32 cellular contexts compared by ENCODE assay signal in the genomic region with DNA sequence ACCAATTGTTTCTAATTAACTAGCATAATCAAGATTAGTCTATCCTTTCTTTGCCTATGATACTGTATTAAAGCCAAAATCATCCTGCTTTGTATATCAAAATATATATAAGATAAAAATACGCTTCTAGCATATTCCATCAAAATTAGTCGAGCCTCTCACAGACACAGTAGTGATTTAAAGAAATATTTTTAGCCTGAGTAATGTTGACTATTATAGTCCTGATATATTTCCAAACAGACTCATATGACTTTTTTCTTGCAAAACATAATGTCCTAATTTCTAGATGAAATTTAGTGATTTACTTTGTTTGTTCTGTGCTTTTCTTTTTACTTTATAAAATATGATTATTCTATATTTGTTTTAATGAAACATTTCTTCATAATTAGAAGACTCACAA. TPM values are rescaled to one million over a fixed set of nuclear protein-coding genes. Genes with fewer than 3 reads are reported as not detected.
DNase-seq lines count a peak whose midpoint lies in the region; ATAC-seq, FAIRE-seq and TF ChIP-seq lines count a peak whose summit lies in the region.
"Had no signal": no experiment of that assay in that cellular context is flagged by ENCODE, and none has a peak within 500 bp of the region (broad histone marks: within the 10 kb centered on the region; RNA-seq: fewer than 3 reads in every experiment).

No MANE protein-coding gene starts in this region.

- H4K5ac ChIP-seq in IMR-90 (ENCODE audit: low read depth, low read length): no peak overlapping the region

- POLR2A ChIA-PET in IMR-90 (lab: Charles Lee; ENCODE audit: unreplicated experiment): no interaction called here

- H3K56ac ChIP-seq in IMR-90 (ENCODE audit: extremely low read depth, insufficient read depth, low read length): no peak overlapping the region

- TF ChIP-seq POLR2A in IMR-90 (IDR thresholded peaks at IDR 0.05; ENCODE audit: low read depth, low read length) (no peak), esophagus muscularis mucosa (IDR thresholded peaks at IDR 0.05; ENCODE audit: low read depth) (no peak)

- no peak overlapping the region for H3K9ac ChIP-seq in IMR-90 (ENCODE audit: low read depth, low read length)
- H3K9ac ChIP-seq in kidney (ENCODE audit: low read length in 2 of 2): no peak overlapping the region
- H3K9ac ChIP-seq: neural progenitor cell, parathyroid adenoma had no signal

- no peak overlapping the region for H3K4me2 ChIP-seq in IMR-90 (ENCODE audit: low read depth, low read length)
- H3K4me2 ChIP-seq: neural progenitor cell had no signal

- H3K27ac Mint-ChIP-seq in chondrocyte (ENCODE audit: unreplicated experiment): no peak overlapping the region
- H3K27ac Mint-ChIP-seq: activated naive CD4-positive, alpha-beta T cell treated with anti-CD3 and anti-CD28 coated beads, Interleukin-2, amount 50 U/mL, for 72 hours; neural progenitor cell had no signal

- TF ChIP-seq RAD21 in IMR-90 (IDR thresholded peaks at IDR 0.05; ENCODE audit: low read length): no peak

- no peaks in the 10 kb centered on the region for H4K20me1 ChIP-seq in IMR-90 (ENCODE audit: insufficient read depth, low read length)

- no peaks in the 10 kb centered on the region for H3K27me3 Mint-ChIP-seq in chondrocyte (ENCODE audit: low read depth)

- no peak overlapping the region for H3K14ac ChIP-seq in IMR-90 (replicated peaks; ENCODE audit: low read depth, low read length)

- no peak overlapping the region for H3K4me3 ChIP-seq in IMR-90 (ENCODE audit: insufficient read depth, low read depth, low read length)
- H3K4me3 ChIP-seq in esophagus muscularis mucosa: no peak overlapping the region
- no peak overlapping the region for H3K4me3 ChIP-seq in kidney (ENCODE audit: low read length in 2 of 2)
- no peak overlapping the region for H3K4me3 ChIP-seq in ascending aorta
- H3K4me3 ChIP-seq: K562, left ventricle myocardium inferior, neural progenitor cell, spleen, stomach, tibial artery had no signal

- H2BK120ac ChIP-seq in IMR-90 (ENCODE audit: low read depth, low read length): no peak overlapping the region

- CTCF ChIA-PET in IMR-90 (lab: Yijun Ruan, JAX): interaction anchor here (1.2 kb wide), 1 partner anchor 59 kb away, joined by 4 read pairs; no protein-coding TSS in a partner anchor

- ATAC-seq in IMR-90 (ENCODE audit: low read depth) (no peak), GM19397 (IDR thresholded peaks at IDR 0.05; ENCODE audit: unreplicated experiment) (no peak), GM21825 (IDR thresholded peaks at IDR 0.05; ENCODE audit: unreplicated experiment) (no peak)
- ATAC-seq: activated naive CD4-positive, alpha-beta T cell treated with anti-CD3 and anti-CD28 coated beads, Interleukin-2, amount 50 U/mL, for 72 hours; esophagus mucosa; K562 had no signal

- TF ChIP-seq CTCF in IMR-90 (conservative IDR thresholded peaks at IDR 0.05; ENCODE audit: low read depth, low read length) (no peak), esophagus muscularis mucosa (IDR thresholded peaks at IDR 0.05) (no peak), kidney (IDR thresholded peaks at IDR 0.05; ENCODE audit: borderline replicate concordance, extremely low read depth, insufficient read depth) (no peak), chondrocyte (IDR thresholded peaks at IDR 0.05) (no peak), ascending aorta (IDR thresholded peaks at IDR 0.05) (no peak)

- peak overlapping the region; percentile 86 for H2BK5ac ChIP-seq in IMR-90 (ENCODE audit: low read depth, low read length, poor library complexity, severe bottlenecking)

- H3K4ac ChIP-seq in IMR-90 (ENCODE audit: low read depth, low read length): no peak overlapping the region

- DNase-seq in IMR-90 (peak; percentile 44), esophagus muscularis mucosa (ENCODE audit: extremely low spot score) (no peak), kidney (no peak), chondrocyte (ENCODE audit: low spot score) (no peak), ascending aorta (ENCODE audit: low spot score in 2 of 2) (no peak)
- DNase-seq: activated CD4-positive, alpha-beta T cell treated with anti-CD3 and anti-CD28 coated beads for 48 hours; activated CD8-positive, alpha-beta memory T cell treated with anti-CD3 and anti-CD28 coated beads for 24 hours; caudate nucleus; COR-L47; dermis blood vessel endothelial cell; GF-D8; left ventricle myocardium inferior; NCI-H1092; NCI-H1694; NCI-H446; NCI-H748 treated with DMSO at 0.1 percent for 48 hours; spleen; stomach; SW 1271; T1000; tibial artery had no signal

- H2AK9ac ChIP-seq in IMR-90 (replicated peaks; ENCODE audit: low read depth, low read length, poor library complexity): no peak overlapping the region

- no CpG with 5 or more reads among the region's 2 CpGs for WGBS in IMR-90 (ENCODE audit: extremely low coverage in 2 of 2, insufficient read length in 1 of 2), 2 experiments
- 39% methylated on average over 2 of the region's 2 CpGs for whole genome bisulfite sequencing in esophagus muscularis mucosa

- intact Hi-C loops in IMR-90 (cut with micrococcal nuclease) (no loop called here), esophagus muscularis mucosa (cut with DNase I) (no loop called here), kidney (cut with DNase I) (no loop called here), ascending aorta (cut with DNase I) (no loop called here)

- peaks cover 20% of the 10 kb centered on the region for H3K36me3 ChIP-seq in IMR-90 (ENCODE audit: control insufficient read depth, insufficient read depth, low read length)
- H3K36me3 ChIP-seq in esophagus muscularis mucosa: no peaks in the 10 kb centered on the region
- no peaks in the 10 kb centered on the region for H3K36me3 ChIP-seq in kidney (ENCODE audit: control insufficient read depth in 1 of 2, insufficient read depth in 2 of 2, low read length in 2 of 2)
- H3K36me3 ChIP-seq in ascending aorta: no peaks in the 10 kb centered on the region
- H3K36me3 ChIP-seq: left ventricle myocardium inferior, neural progenitor cell, spleen, stomach had no signal

- H2BK20ac ChIP-seq in IMR-90 (ENCODE audit: low read depth, low read length): no peak overlapping the region

- no peak for TF ChIP-seq EP300 in esophagus muscularis mucosa (IDR thresholded peaks at IDR 0.05)

- no peak overlapping the region for H2AFZ ChIP-seq in IMR-90 (replicated peaks; ENCODE audit: low read length, poor library complexity)
- H2AFZ ChIP-seq: neural progenitor cell, parathyroid adenoma had no signal

- in situ Hi-C loops in IMR-90 (cut with MboI; ENCODE audit: low sequenced_read_pairs): no loop called here

- H3K9me3 Mint-ChIP-seq in chondrocyte (ENCODE audit: low read depth): no peaks in the 10 kb centered on the region
- H3K9me3 Mint-ChIP-seq: activated naive CD4-positive, alpha-beta T cell treated with anti-CD3 and anti-CD28 coated beads, Interleukin-2, amount 50 U/mL, for 72 hours; neural progenitor cell had no signal

- H3K36me3 Mint-ChIP-seq in chondrocyte (ENCODE audit: low read depth): peaks cover 43% of the 10 kb centered on the region
- H3K36me3 Mint-ChIP-seq: activated naive CD4-positive, alpha-beta T cell treated with anti-CD3 and anti-CD28 coated beads, Interleukin-2, amount 50 U/mL, for 72 hours; neural progenitor cell had no signal

- H4K8ac ChIP-seq in IMR-90 (ENCODE audit: low read depth in 2 of 2, low read length in 2 of 2): no peak overlapping the region

- peaks cover 14% of the 10 kb centered on the region for H3K4me1 Mint-ChIP-seq in chondrocyte (ENCODE audit: low read depth)
- H3K4me1 Mint-ChIP-seq: neural progenitor cell had no signal

- H3K27ac ChIP-seq in IMR-90 (ENCODE audit: insufficient read depth, low read length) (peak overlapping the region; percentile 49; the same call in 1 of the 2 replicates), esophagus muscularis mucosa (replicated peaks in 1 of 4) (peak overlapping the region; percentile 30 to 58 (median 46)), kidney (ENCODE audit: low read depth in 2 of 2, low read length in 2 of 2) (no peak overlapping the region), ascending aorta (no peak overlapping the region)
- H3K27ac ChIP-seq: C4-2B, left ventricle myocardium inferior, neural progenitor cell, parathyroid adenoma, spleen, stomach had no signal

- no peak overlapping the region for H2AK5ac ChIP-seq in IMR-90 (ENCODE audit: low read depth, low read length)

- no peaks in the 10 kb centered on the region for H3K9me1 ChIP-seq in IMR-90 (ENCODE audit: insufficient read depth, low read length)

- H3K27me3 ChIP-seq in IMR-90 (ENCODE audit: control insufficient read depth, insufficient read depth, low read length): no peaks in the 10 kb centered on the region
- no peaks in the 10 kb centered on the region for H3K27me3 ChIP-seq in esophagus muscularis mucosa
- H3K27me3 ChIP-seq in ascending aorta: no peaks in the 10 kb centered on the region
- H3K27me3 ChIP-seq: neural progenitor cell, spleen, stomach, tibial artery had no signal

- H3K23ac ChIP-seq in IMR-90 (ENCODE audit: low read depth, low read length): no peak overlapping the region

- H4K91ac ChIP-seq in IMR-90 (ENCODE audit: insufficient read depth, low read depth, low read length): no peak overlapping the region

- FAIRE-seq in kidney (lab: Jason Lieb, UNC): peak; percentile 29
- FAIRE-seq: GM19239, H54, HTR-8/SVneo, K562 had no signal

- H3K4me1 ChIP-seq in IMR-90 (ENCODE audit: control insufficient read depth, insufficient read depth, low read length) (peaks cover 4% of the 10 kb centered on the region; the same call in 1 of the 2 replicates), esophagus muscularis mucosa (peaks cover 0 to 21% (median 16%) of the 10 kb centered on the region in 4 donors), kidney (ENCODE audit: control insufficient read depth in 1 of 2, insufficient read depth in 1 of 2, low read depth in 1 of 2, low read length in 2 of 2) (no peaks in the 10 kb centered on the region), ascending aorta (no peaks in the 10 kb centered on the region)
- H3K4me1 ChIP-seq: neural progenitor cell, parathyroid adenoma, spleen, stomach had no signal

- no peak overlapping the region for H3K4me3 Mint-ChIP-seq in chondrocyte (ENCODE audit: unreplicated experiment)
- H3K4me3 Mint-ChIP-seq: neural progenitor cell had no signal

- no peak overlapping the region for H2BK15ac ChIP-seq in IMR-90 (ENCODE audit: low read depth, low read length)

- no peak overlapping the region for H3K18ac ChIP-seq in IMR-90 (ENCODE audit: low read depth, low read length)

- peaks cover 0 to 7% of the 10 kb centered on the region in 2 experiments; a peak in 2 of 4 replicates for H3K79me1 ChIP-seq in IMR-90 (ENCODE audit: low read depth in 1 of 2, low read length in 2 of 2)

- dilution Hi-C loops in IMR-90 (cut with HindIII; ENCODE audit: low sequenced_read_pairs, unreplicated experiment): no loop called here

- BruUV-seq in IMR-90 (replicated peaks; lab: Mats Ljungman, UMichigan): no TSS peak

- no peaks in the 10 kb centered on the region for H3K9me3 ChIP-seq in IMR-90 (ENCODE audit: control insufficient read depth, insufficient read depth, low read length)
- no peaks in the 10 kb centered on the region for H3K9me3 ChIP-seq in esophagus muscularis mucosa
- no peaks in the 10 kb centered on the region for H3K9me3 ChIP-seq in kidney (ENCODE audit: control insufficient read depth in 1 of 2, low read length in 2 of 2)
- no peaks in the 10 kb centered on the region for H3K9me3 ChIP-seq in ascending aorta
- H3K9me3 ChIP-seq: left ventricle myocardium inferior, spleen, stomach, tibial artery had no signal

RNA-seq across cellular contexts. Expression of a gene that starts 30.9 kb away (rescaled TPM):
- total RNA-seq in IMR-90 (2012; rRNA removed) (71.0 and 93.9 TPM in 2 replicates), esophagus muscularis mucosa (10 to 100 TPM in 3 of 4 donors, 1 to 10 TPM in 1; 8.0 to 16.7 (median 13.1) TPM), kidney (3.3 TPM), chondrocyte (163 to 205 TPM (median 171 TPM) in 3 replicates), ascending aorta (16.7 TPM)
- polyA plus RNA-seq in IMR-90 (2012; rRNA removed) (74.1 and 95.0 TPM in 2 replicates), kidney (ENCODE audit: insufficient read depth, low read depth, low replicate concordance) (0.45 TPM)
- 17.0 and 24.2 TPM in 2 replicates for polyA plus RNA-seq in IMR-90 (2012; cell fraction: cytosol; rRNA removed)
- 33.6 and 384 TPM in 2 replicates for polyA plus RNA-seq in IMR-90 (2012; cell fraction: nucleus; rRNA removed; ENCODE audit: low replicate concordance)
- total RNA-seq: K562 had no signal
- polyA plus RNA-seq: K562 had no signal

Comparison
In these comparisons a context has a peak if more than half of its experiments do, and no peak if none do; other contexts are left out.
1. H3K27ac ChIP-seq: peak in IMR-90 (single experiment) and esophagus muscularis mucosa (4 of 4); none in kidney (0 of 2) and ascending aorta (0 of 2).